1 cellular context compared by ENCODE assay signal in the genomic region with DNA sequence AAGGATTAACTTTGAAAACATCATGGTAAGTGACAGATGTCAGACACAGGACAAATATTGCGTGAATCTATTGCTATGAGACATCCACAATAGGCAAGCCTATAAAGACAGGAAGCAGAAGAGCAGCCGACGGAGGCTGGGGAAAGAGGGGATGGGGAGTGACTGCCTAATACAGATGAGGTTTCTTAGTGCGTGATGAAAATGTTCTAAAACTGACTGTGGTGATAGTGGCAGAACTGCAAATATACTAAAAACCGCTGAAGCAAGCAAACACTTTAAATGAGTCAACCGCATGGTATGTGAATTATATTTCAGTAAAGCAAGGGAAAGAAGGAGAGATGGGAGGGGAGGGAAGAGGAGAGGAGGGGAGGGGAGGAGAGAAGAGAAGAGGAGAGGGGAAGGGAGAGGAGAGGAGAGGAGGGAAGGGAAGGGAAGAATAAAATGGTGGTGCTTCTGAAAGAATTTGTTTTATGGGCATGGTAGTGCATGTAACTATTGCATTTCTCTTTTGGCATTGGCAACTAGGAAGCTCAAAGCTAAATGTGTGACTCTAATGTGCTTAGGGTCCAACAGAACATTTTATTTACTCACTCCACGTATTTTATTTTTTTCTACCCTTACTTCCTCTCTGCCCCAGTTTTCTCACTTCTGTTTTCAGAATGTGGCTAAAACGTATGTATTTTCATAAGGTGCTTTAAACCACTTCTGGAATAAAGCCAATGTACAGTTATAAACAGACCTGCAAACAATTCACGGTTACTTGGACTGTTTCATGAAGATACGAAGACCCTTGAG.
TF ChIP-seq lines count a peak whose summit lies in the region.

No MANE protein-coding gene starts in this region.

TF ChIP-seq in IMR-90, 13 proteins besides CTCF, POLR2A, EP300 and RAD21:
- no peak for TF ChIP-seq NFE2L2 (IDR thresholded peaks at IDR 0.05; ENCODE audit: low read depth, low read length)
- TF ChIP-seq CHD1 (IDR thresholded peaks at IDR 0.05; ENCODE audit: low read depth, low read length): no peak
- no peak for TF ChIP-seq MXI1 (IDR thresholded peaks at IDR 0.05; ENCODE audit: borderline replicate concordance, low read depth, low read length)
- peak; percentile 44; the same call in 1 of the 2 replicates for TF ChIP-seq MAZ (IDR thresholded peaks at IDR 0.05; ENCODE audit: borderline replicate concordance, low read depth, low read length)
- TF ChIP-seq FOS (IDR thresholded peaks at IDR 0.05; ENCODE audit: low read depth, low read length): peak; percentile 42; the same call in 1 of the 2 replicates
- no peak for TF ChIP-seq BHLHE40 (IDR thresholded peaks at IDR 0.05; ENCODE audit: low read depth, low read length)
- TF ChIP-seq MAFK (IDR thresholded peaks at IDR 0.05; ENCODE audit: low read depth, low read length): peak; percentile 81
- TF ChIP-seq, protein P1, sequence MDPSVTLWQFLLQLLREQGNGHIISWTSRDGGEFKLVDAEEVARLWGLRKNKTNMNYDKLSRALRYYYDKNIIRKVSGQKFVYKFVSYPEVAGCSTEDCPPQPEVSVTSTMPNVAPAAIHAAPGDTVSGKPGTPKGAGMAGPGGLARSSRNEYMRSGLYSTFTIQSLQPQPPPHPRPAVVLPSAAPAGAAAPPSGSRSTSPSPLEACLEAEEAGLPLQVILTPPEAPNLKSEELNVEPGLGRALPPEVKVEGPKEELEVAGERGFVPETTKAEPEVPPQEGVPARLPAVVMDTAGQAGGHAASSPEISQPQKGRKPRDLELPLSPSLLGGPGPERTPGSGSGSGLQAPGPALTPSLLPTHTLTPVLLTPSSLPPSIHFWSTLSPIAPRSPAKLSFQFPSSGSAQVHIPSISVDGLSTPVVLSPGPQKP (IDR thresholded peaks at IDR 0.05; ENCODE audit: borderline replicate concordance, low read depth, low read length): no peak
- TF ChIP-seq RFX5 (IDR thresholded peaks at IDR 0.05; ENCODE audit: low read depth, low read length): no peak
- TF ChIP-seq CEBPB (IDR thresholded peaks at IDR 0.05; ENCODE audit: low read depth, low read length): no peak
- no peak for TF ChIP-seq RCOR1 (IDR thresholded peaks at IDR 0.05; ENCODE audit: insufficient replicate concordance, low read length)
- TF ChIP-seq, protein P2, sequence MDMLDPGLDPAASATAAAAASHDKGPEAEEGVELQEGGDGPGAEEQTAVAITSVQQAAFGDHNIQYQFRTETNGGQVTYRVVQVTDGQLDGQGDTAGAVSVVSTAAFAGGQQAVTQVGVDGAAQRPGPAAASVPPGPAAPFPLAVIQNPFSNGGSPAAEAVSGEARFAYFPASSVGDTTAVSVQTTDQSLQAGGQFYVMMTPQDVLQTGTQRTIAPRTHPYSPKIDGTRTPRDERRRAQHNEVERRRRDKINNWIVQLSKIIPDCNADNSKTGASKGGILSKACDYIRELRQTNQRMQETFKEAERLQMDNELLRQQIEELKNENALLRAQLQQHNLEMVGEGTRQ (IDR thresholded peaks at IDR 0.05; ENCODE audit: low read depth, low read length): no peak
- no peak for TF ChIP-seq SMC3 (IDR thresholded peaks at IDR 0.05; ENCODE audit: low read depth, low read length)
